In genomic region chr3:100316656-100317069, GRCh38 we compare ENCODE assay signal across 8 cellular contexts. TPM values are rescaled to one million over a fixed set of nuclear protein-coding genes. Genes with fewer than 3 reads are reported as not detected.
DNase-seq lines count a peak whose midpoint lies in the region; ATAC-seq and TF ChIP-seq lines count a peak whose summit lies in the region.

No MANE protein-coding gene starts in this region.

- no peaks in the 10 kb centered on the region for H3K9me3 ChIP-seq in CD8-positive, alpha-beta memory T cell (ENCODE audit: low read length)
- H3K9me3 ChIP-seq in adrenal gland (replicated peaks in 1 of 3) (no peaks in the 10 kb centered on the region), hepatocyte (ENCODE audit: low read depth) (no peaks in the 10 kb centered on the region)

- CTCF ChIA-PET in CD8-positive, alpha-beta memory T cell (lab: Charles Lee), result interaction anchor here (0.8 to 1.9 kb wide), 9 partner anchors 12 to 485 kb away, joined by 3 to 11 read pairs (median 3); no protein-coding TSS in a partner anchor

- no peaks in the 10 kb centered on the region for H4K20me1 ChIP-seq in hepatocyte (ENCODE audit: insufficient read depth, poor library complexity, severe bottlenecking)

- DNase-seq in CD8-positive, alpha-beta memory T cell, result peak in 4 of 5 donors; percentile 24 to 55 (median 42)
- peak; percentile 34 to 50 for DNase-seq in NOMO-1 (lab: John Stamatoyannopoulos, UW; ENCODE audit: unreplicated experiment in 2 of 2)
- peak; percentile 40 to 73 (median 44) for DNase-seq in adrenal gland
- DNase-seq in hepatocyte (ENCODE audit: low spot score), result peak; percentile 64
- peak; percentile 25 for DNase-seq in skeletal muscle cell (ENCODE audit: low read depth)
- DNase-seq in posterior cingulate gyrus, result no peak

- peaks cover 11% of the 10 kb centered on the region for H3K36me3 ChIP-seq in CD8-positive, alpha-beta memory T cell (ENCODE audit: insufficient read depth, low read length)
- H3K36me3 ChIP-seq in adrenal gland (replicated peaks in 1 of 2) (peaks cover 4 to 27% of the 10 kb centered on the region in 2 donors), hepatocyte (replicated peaks; ENCODE audit: insufficient read depth, low read depth) (no peaks in the 10 kb centered on the region)

- WGBS in adrenal gland, 4 donors, result 25 to 33% (median 27%) methylated on average over 8 of the region's 8 CpGs
- 37% methylated on average over 8 of the region's 8 CpGs for WGBS in hepatocyte (ENCODE audit: low lambda C conversion rate, missing lambda C conversion rate)

- H3K9me2 ChIP-seq in hepatocyte (replicated peaks; ENCODE audit: insufficient read depth), result no peaks in the 10 kb centered on the region

- ATAC-seq in GM18907 (IDR thresholded peaks at IDR 0.05; ENCODE audit: unreplicated experiment), result peak; percentile 74
- peak; percentile 65 for ATAC-seq in HG03280 (IDR thresholded peaks at IDR 0.05; ENCODE audit: unreplicated experiment)

- no peak overlapping the region for H3K27ac ChIP-seq in CD8-positive, alpha-beta memory T cell (ENCODE audit: low read depth, low read length)
- H3K27ac ChIP-seq in adrenal gland (no peak overlapping the region), hepatocyte (no peak overlapping the region)

- no peaks in the 10 kb centered on the region for H3K27me3 Mint-ChIP-seq in CD8-positive, alpha-beta memory T cell

- H3K36me3 Mint-ChIP-seq in CD8-positive, alpha-beta memory T cell, result peaks cover 7 to 43% (median 10%) of the 10 kb centered on the region in 3 donors

- POLR2A ChIA-PET in CD8-positive, alpha-beta memory T cell (lab: Charles Lee), result no interaction called here

- no peak for TF ChIP-seq POLR2A in adrenal gland (IDR thresholded peaks at IDR 0.05)

- peak overlapping the region in 4 of 8 donors; percentile 24 to 85 (median 55) for H3K27ac Mint-ChIP-seq in CD8-positive, alpha-beta memory T cell

- no peak overlapping the region for H2AFZ ChIP-seq in hepatocyte

- intact Hi-C loops in adrenal gland (cut with DNase I) (no loop called here), posterior cingulate gyrus (cut with DNase I) (loop anchor here (5.0 kb wide), 1 partner anchor 276 kb away; no protein-coding TSS in a partner anchor)

- H3K4me3 ChIP-seq in CD8-positive, alpha-beta memory T cell (ENCODE audit: low read length), result no peak overlapping the region
- H3K4me3 ChIP-seq in adrenal gland (no peak overlapping the region), hepatocyte (no peak overlapping the region), skeletal muscle cell (ENCODE audit: low read depth, low read length) (no peak overlapping the region)

- no peaks in the 10 kb centered on the region for H3K79me2 ChIP-seq in hepatocyte

- peak overlapping the region in 5 of 7 donors; percentile 18 to 72 (median 47) for H3K4me3 Mint-ChIP-seq in CD8-positive, alpha-beta memory T cell

- peaks cover 4% of the 10 kb centered on the region for H3K4me1 ChIP-seq in CD8-positive, alpha-beta memory T cell (ENCODE audit: insufficient read depth, low read length)
- peaks cover 0 to under 1% of the 10 kb centered on the region in 2 donors for H3K4me1 ChIP-seq in adrenal gland (replicated peaks in 1 of 2)
- no peaks in the 10 kb centered on the region for H3K4me1 ChIP-seq in hepatocyte (ENCODE audit: insufficient read depth)

- peaks cover 11 to 19% (median 18%) of the 10 kb centered on the region in 3 donors for H3K4me1 Mint-ChIP-seq in CD8-positive, alpha-beta memory T cell

- H3K9me3 Mint-ChIP-seq in CD8-positive, alpha-beta memory T cell, result no peaks in the 10 kb centered on the region

- peak; percentile 58 to 82 (median 75) for TF ChIP-seq CTCF in adrenal gland (IDR thresholded peaks at IDR 0.05)
- peak; percentile 75 for TF ChIP-seq CTCF in hepatocyte (IDR thresholded peaks at IDR 0.05; ENCODE audit: poor library complexity)

- H3K4me2 ChIP-seq in hepatocyte, result no peak overlapping the region

- no peaks in the 10 kb centered on the region for H3K27me3 ChIP-seq in CD8-positive, alpha-beta memory T cell (ENCODE audit: insufficient read depth, low read length, poor library complexity, severe bottlenecking)
- no peaks in the 10 kb centered on the region for H3K27me3 ChIP-seq in adrenal gland
- H3K27me3 ChIP-seq in hepatocyte, result no peaks in the 10 kb centered on the region

RNA-seq across cellular contexts. Expression of gene NIT2, which starts 17.9 kb away (rescaled TPM):
- 10 to 100 TPM; 81.9 to 83.0 TPM for total RNA-seq in CD8-positive, alpha-beta memory T cell
- polyA plus RNA-seq in CD8-positive, alpha-beta memory T cell, result 44.1 TPM
- total RNA-seq in adrenal gland, result 10 to 100 TPM; 16.8 to 47.1 (median 29.5) TPM
- 10 to 100 TPM; 39.6 to 59.5 (median 45.4) TPM for polyA plus RNA-seq in adrenal gland
- 45.2 and 55.7 TPM in 2 replicates for total RNA-seq in hepatocyte
- 84.5 and 96.9 TPM in 2 replicates for polyA plus RNA-seq in hepatocyte

RNA-seq across cellular contexts. Expression of gene TBC1D23, which starts 55.9 kb away (rescaled TPM):
- total RNA-seq in CD8-positive, alpha-beta memory T cell, result 10 to 100 TPM; 21.0 to 23.1 TPM
- polyA plus RNA-seq in CD8-positive, alpha-beta memory T cell, result 21.9 TPM
- total RNA-seq in adrenal gland, result 100 to 1,000 TPM in 2 of 8 donors, 10 to 100 TPM in 6; 19.8 to 117 (median 61.9) TPM
- polyA plus RNA-seq in adrenal gland, result 10 to 100 TPM; 24.1 to 72.7 (median 24.2) TPM
- total RNA-seq in hepatocyte, result 61.9 and 66.4 TPM in 2 replicates
- polyA plus RNA-seq in hepatocyte, result 27.1 and 28.7 TPM in 2 replicates

Comparison
In these comparisons a context has a peak if more than half of its experiments do, and no peak if none do; other contexts are left out.
1. DNase-seq: peak in CD8-positive, alpha-beta memory T cell (4 of 5), NOMO-1 (2 of 2), adrenal gland (7 of 7), hepatocyte (single experiment) and skeletal muscle cell (single experiment); none in posterior cingulate gyrus (0 of 10).